1 cellular context compared by ENCODE assay signal in genomic region chr21:37817242-37817641, GRCh38.
TF ChIP-seq lines count a peak whose summit lies in the region.

No MANE protein-coding gene starts in this region.

TF ChIP-seq in IMR-90, 13 proteins besides CTCF, POLR2A, EP300 and RAD21:
- no peak for TF ChIP-seq FOS (IDR thresholded peaks at IDR 0.05; ENCODE audit: low read depth, low read length)
- TF ChIP-seq, protein P1, sequence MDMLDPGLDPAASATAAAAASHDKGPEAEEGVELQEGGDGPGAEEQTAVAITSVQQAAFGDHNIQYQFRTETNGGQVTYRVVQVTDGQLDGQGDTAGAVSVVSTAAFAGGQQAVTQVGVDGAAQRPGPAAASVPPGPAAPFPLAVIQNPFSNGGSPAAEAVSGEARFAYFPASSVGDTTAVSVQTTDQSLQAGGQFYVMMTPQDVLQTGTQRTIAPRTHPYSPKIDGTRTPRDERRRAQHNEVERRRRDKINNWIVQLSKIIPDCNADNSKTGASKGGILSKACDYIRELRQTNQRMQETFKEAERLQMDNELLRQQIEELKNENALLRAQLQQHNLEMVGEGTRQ (IDR thresholded peaks at IDR 0.05; ENCODE audit: low read depth, low read length) = no peak
- no peak for TF ChIP-seq MAFK (IDR thresholded peaks at IDR 0.05; ENCODE audit: low read depth, low read length)
- TF ChIP-seq RCOR1 (IDR thresholded peaks at IDR 0.05; ENCODE audit: insufficient replicate concordance, low read length) = no peak
- TF ChIP-seq SMC3 (IDR thresholded peaks at IDR 0.05; ENCODE audit: low read depth, low read length) = no peak
- no peak for TF ChIP-seq CEBPB (IDR thresholded peaks at IDR 0.05; ENCODE audit: low read depth, low read length)
- TF ChIP-seq RFX5 (IDR thresholded peaks at IDR 0.05; ENCODE audit: low read depth, low read length) = no peak
- TF ChIP-seq BHLHE40 (IDR thresholded peaks at IDR 0.05; ENCODE audit: low read depth, low read length) = no peak
- no peak for TF ChIP-seq NFE2L2 (IDR thresholded peaks at IDR 0.05; ENCODE audit: low read depth, low read length)
- TF ChIP-seq ELK1 (IDR thresholded peaks at IDR 0.05; ENCODE audit: borderline replicate concordance, low read depth, low read length) = no peak
- no peak for TF ChIP-seq MXI1 (IDR thresholded peaks at IDR 0.05; ENCODE audit: borderline replicate concordance, low read depth, low read length)
- no peak for TF ChIP-seq CHD1 (IDR thresholded peaks at IDR 0.05; ENCODE audit: low read depth, low read length)
- TF ChIP-seq MAZ (IDR thresholded peaks at IDR 0.05; ENCODE audit: borderline replicate concordance, low read depth, low read length) = no peak
TF ChIP-seq in IMR-90: peak in this region for 0.
